10 cellular contexts compared by ENCODE assay signal in genomic region chr7:151313857-151314256, GRCh38. TPM values are rescaled to one million over a fixed set of nuclear protein-coding genes. Genes with fewer than 3 reads are reported as not detected.
DNase-seq lines count a peak whose midpoint lies in the region; ATAC-seq and TF ChIP-seq lines count a peak whose summit lies in the region.
"Had no signal": no experiment of that assay in that cellular context is flagged by ENCODE, and none has a peak within 500 bp of the region (broad histone marks: within the 10 kb centered on the region; RNA-seq: fewer than 3 reads in every experiment).

No MANE protein-coding gene starts in this region.

- H3K27ac ChIP-seq in adrenal gland (peak overlapping the region in 1 of 5 donors; percentile 23), right cardiac atrium (ENCODE audit: low read length) (no peak overlapping the region), stomach (no peak overlapping the region), esophagus squamous epithelium (no peak overlapping the region)
- H3K27ac ChIP-seq: neural progenitor cell had no signal

- peaks cover 1% of the 10 kb centered on the region for H3K36me3 Mint-ChIP-seq in activated CD4-positive, alpha-beta memory T cell treated with anti-CD3 and anti-CD28 coated beads for 36 hours
- H3K36me3 Mint-ChIP-seq in activated CD4-positive, alpha-beta memory T cell treated with anti-CD3 and anti-CD28 coated beads, Interleukin-2, amount 10 ng/mL, durations not matched to agents 7 days and 5 days (ENCODE audit: low read depth) = peaks cover 4% of the 10 kb centered on the region
- H3K36me3 Mint-ChIP-seq: neural progenitor cell had no signal

- H3K4me1 Mint-ChIP-seq in activated CD4-positive, alpha-beta memory T cell treated with anti-CD3 and anti-CD28 coated beads for 36 hours (ENCODE audit: low read depth) = peaks cover 10% of the 10 kb centered on the region
- H3K4me1 Mint-ChIP-seq in activated CD4-positive, alpha-beta memory T cell treated with anti-CD3 and anti-CD28 coated beads, Interleukin-2, amount 10 ng/mL, durations not matched to agents 7 days and 5 days = peaks cover 14% of the 10 kb centered on the region
- H3K4me1 Mint-ChIP-seq: neural progenitor cell had no signal

- H3K27ac Mint-ChIP-seq in activated CD4-positive, alpha-beta memory T cell treated with anti-CD3 and anti-CD28 coated beads for 36 hours = no peak overlapping the region
- no peak overlapping the region for H3K27ac Mint-ChIP-seq in activated CD4-positive, alpha-beta memory T cell treated with anti-CD3 and anti-CD28 coated beads, Interleukin-2, amount 10 ng/mL, durations not matched to agents 7 days and 5 days
- H3K27ac Mint-ChIP-seq: neural progenitor cell; T-helper 2 cell treated with Interferon-gamma antibody and Interleukin-4, amounts not matched to agents 5 μg/mL and 100 μg/mL, for 36 hours had no signal

- no peak for TF ChIP-seq EP300 in stomach (IDR thresholded peaks at IDR 0.05)

- H3K36me3 ChIP-seq in adrenal gland (replicated peaks in 1 of 2) = no peaks in the 10 kb centered on the region
- H3K36me3 ChIP-seq in stomach = no peaks in the 10 kb centered on the region
- no peaks in the 10 kb centered on the region for H3K36me3 ChIP-seq in esophagus squamous epithelium
- H3K36me3 ChIP-seq: neural progenitor cell had no signal

- POLR2A ChIA-PET in activated CD4-positive, alpha-beta memory T cell treated with anti-CD3 and anti-CD28 coated beads for 36 hours (lab: Charles Lee) = no interaction called here
- POLR2A ChIA-PET in activated CD4-positive, alpha-beta memory T cell treated with anti-CD3 and anti-CD28 coated beads, Interleukin-2, amount 10 ng/mL, durations not matched to agents 7 days and 5 days (lab: Charles Lee) = interaction anchor here (2.6 kb wide), 1 partner anchor 135 kb away, joined by 10 read pairs; no protein-coding TSS in a partner anchor

- H3K9me3 Mint-ChIP-seq in activated CD4-positive, alpha-beta memory T cell treated with anti-CD3 and anti-CD28 coated beads for 36 hours = peaks cover 15% of the 10 kb centered on the region
- H3K9me3 Mint-ChIP-seq in activated CD4-positive, alpha-beta memory T cell treated with anti-CD3 and anti-CD28 coated beads, Interleukin-2, amount 10 ng/mL, durations not matched to agents 7 days and 5 days = peaks cover 10% of the 10 kb centered on the region

- H3K4me3 Mint-ChIP-seq in activated CD4-positive, alpha-beta memory T cell treated with anti-CD3 and anti-CD28 coated beads for 36 hours = no peak overlapping the region
- no peak overlapping the region for H3K4me3 Mint-ChIP-seq in activated CD4-positive, alpha-beta memory T cell treated with anti-CD3 and anti-CD28 coated beads, Interleukin-2, amount 10 ng/mL, durations not matched to agents 7 days and 5 days
- H3K4me3 Mint-ChIP-seq: neural progenitor cell; T-helper 2 cell treated with Interferon-gamma antibody and Interleukin-4, amounts not matched to agents 5 μg/mL and 100 μg/mL, for 36 hours had no signal

- H3K9me3 ChIP-seq in adrenal gland (replicated peaks in 1 of 3) (no peaks in the 10 kb centered on the region), right cardiac atrium (ENCODE audit: control insufficient read depth, low read length) (no peaks in the 10 kb centered on the region), stomach (peaks cover 0 to 8% (median 5%) of the 10 kb centered on the region in 4 donors), esophagus squamous epithelium (peaks cover 0 to 6% (median 5%) of the 10 kb centered on the region in 3 donors)

- intact Hi-C loops in activated CD4-positive, alpha-beta memory T cell treated with anti-CD3 and anti-CD28 coated beads for 36 hours (cut with micrococcal nuclease) = loop anchor here (10.0 kb wide), 1 partner anchor 441 kb away; no protein-coding TSS in a partner anchor
- intact Hi-C loops in adrenal gland (cut with DNase I) = loop anchor here (2.0 to 5.0 kb wide), 2 partner anchors 37 to 38 kb away; no protein-coding TSS in a partner anchor
- intact Hi-C loops in right cardiac atrium (cut with DNase I) = loop anchor here in 2 of 4 donors (2.0 kb wide), 1 partner anchor 37 kb away; no protein-coding TSS in a partner anchor
- intact Hi-C loops in stomach (cut with DNase I; ENCODE audit: low total_unique reads) = loop anchor here (5.0 kb wide), 1 partner anchor 33 kb away; no protein-coding TSS in a partner anchor
- intact Hi-C loops in esophagus squamous epithelium (cut with DNase I) = loop anchor here (5.0 kb wide), 1 partner anchor 33 kb away; no protein-coding TSS in a partner anchor

- TF ChIP-seq CTCF in adrenal gland (IDR thresholded peaks at IDR 0.05) (no peak), stomach (IDR thresholded peaks at IDR 0.05) (no peak), esophagus squamous epithelium (IDR thresholded peaks at IDR 0.05) (no peak)

- H3K4me3 ChIP-seq in adrenal gland (no peak overlapping the region), right cardiac atrium (ENCODE audit: low read length) (no peak overlapping the region), stomach (no peak overlapping the region), esophagus squamous epithelium (no peak overlapping the region)
- H3K4me3 ChIP-seq: neural progenitor cell had no signal

- no peaks in the 10 kb centered on the region for H3K27me3 ChIP-seq in adrenal gland
- no peaks in the 10 kb centered on the region for H3K27me3 ChIP-seq in right cardiac atrium (ENCODE audit: control insufficient read depth, insufficient read depth)
- H3K27me3 ChIP-seq in stomach = peaks cover 0 to 6% (median 0%) of the 10 kb centered on the region in 3 donors
- H3K27me3 ChIP-seq in esophagus squamous epithelium = no peaks in the 10 kb centered on the region
- H3K27me3 ChIP-seq: neural progenitor cell had no signal

- CTCF ChIA-PET in activated CD4-positive, alpha-beta memory T cell treated with anti-CD3 and anti-CD28 coated beads for 36 hours (lab: Charles Lee) = interaction anchor here (1.6 to 5.3 kb wide), 5 partner anchors 17 to 135 kb away, joined by 4 to 161 read pairs (median 28); partner anchors contain the start of gene NUB1
- CTCF ChIA-PET in activated CD4-positive, alpha-beta memory T cell treated with anti-CD3 and anti-CD28 coated beads, Interleukin-2, amount 10 ng/mL, durations not matched to agents 7 days and 5 days (lab: Charles Lee) = interaction anchor here (2.0 to 6.0 kb wide), 3 partner anchors 39 to 134 kb away, joined by 8 to 143 read pairs (median 64); no protein-coding TSS in a partner anchor

- TF ChIP-seq POLR2A in adrenal gland (IDR thresholded peaks at IDR 0.05) (no peak), stomach (IDR thresholded peaks at IDR 0.05) (no peak), esophagus squamous epithelium (IDR thresholded peaks at IDR 0.05) (no peak)

- peak; percentile 88 to 90 for ATAC-seq in right cardiac atrium

- 27 to 35% (median 31%) methylated on average over 10 of the region's 10 CpGs for WGBS in adrenal gland, 4 donors
- 26% methylated on average over 10 of the region's 10 CpGs for WGBS in right cardiac atrium
- 24 to 45% (median 29%) methylated on average over 8 to 10 of the region's 10 CpGs for WGBS in stomach, 5 donors
- 26 to 32% methylated on average over 10 of the region's 10 CpGs for WGBS in esophagus squamous epithelium, 2 donors

- peak; percentile 49 for DNase-seq in activated CD4-positive, alpha-beta memory T cell treated with anti-CD3 and anti-CD28 coated beads for 36 hours
- DNase-seq in activated CD4-positive, alpha-beta memory T cell treated with anti-CD3 and anti-CD28 coated beads, Interleukin-2, amount 10 ng/mL, durations not matched to agents 7 days and 5 days = no peak
- DNase-seq in adrenal gland (peak; percentile 79 to 88 (median 86)), right cardiac atrium (peak; percentile 71 to 86 (median 85)), stomach (peak; percentile 54), SKM-1 treated with dmso at 0.1 percent for 144 hours (lab: John Stamatoyannopoulos, UW; ENCODE audit: unreplicated experiment) (no peak), esophagus squamous epithelium (lab: John Stamatoyannopoulos, UW) (no peak), foreskin melanocyte (no peak)

- H3K27me3 Mint-ChIP-seq in activated CD4-positive, alpha-beta memory T cell treated with anti-CD3 and anti-CD28 coated beads for 36 hours = no peaks in the 10 kb centered on the region
- no peaks in the 10 kb centered on the region for H3K27me3 Mint-ChIP-seq in activated CD4-positive, alpha-beta memory T cell treated with anti-CD3 and anti-CD28 coated beads, Interleukin-2, amount 10 ng/mL, durations not matched to agents 7 days and 5 days

- H3K4me1 ChIP-seq in adrenal gland (replicated peaks in 1 of 2) (peaks cover 0 to 14% of the 10 kb centered on the region in 2 donors), right cardiac atrium (ENCODE audit: control insufficient read depth, insufficient read depth, low read length) (peaks cover 2% of the 10 kb centered on the region), stomach (peaks cover 0 to 17% (median 11%) of the 10 kb centered on the region in 4 donors), esophagus squamous epithelium (peaks cover 3 to 18% (median 3%) of the 10 kb centered on the region in 3 donors)
- H3K4me1 ChIP-seq: neural progenitor cell had no signal

RNA-seq across cellular contexts. Expression of gene NUB1, which starts 27.8 kb away (rescaled TPM):
- 10 to 100 TPM; 48.0 to 48.6 TPM for total RNA-seq in activated CD4-positive, alpha-beta memory T cell treated with anti-CD3 and anti-CD28 coated beads for 36 hours
- total RNA-seq in activated CD4-positive, alpha-beta memory T cell treated with anti-CD3 and anti-CD28 coated beads, Interleukin-2, amount 10 ng/mL, durations not matched to agents 7 days and 5 days = 10 to 100 TPM; 62.1 to 67.3 TPM
- total RNA-seq in adrenal gland (10 to 100 TPM; 33.3 to 68.7 (median 48.6) TPM), right cardiac atrium (10 to 100 TPM; 33.3 to 42.4 (median 38.6) TPM), stomach (100 to 1,000 TPM in 1 of 5 donors, 10 to 100 TPM in 4; 16.3 to 121 (median 40.0) TPM), esophagus squamous epithelium (10 to 100 TPM; 16.8 to 46.7 (median 26.1) TPM)
- polyA plus RNA-seq in adrenal gland (100 to 1,000 TPM in 1 of 3 donors, 10 to 100 TPM in 2; 22.5 to 127 (median 38.0) TPM), right cardiac atrium (24.1 TPM), stomach (10 to 100 TPM; 22.2 to 31.6 (median 26.5) TPM)

Comparison
In these comparisons a context has a peak if more than half of its experiments do, and no peak if none do; other contexts are left out.
1. DNase-seq: peak in activated CD4-positive, alpha-beta memory T cell treated with anti-CD3 and anti-CD28 coated beads for 36 hours (single experiment), adrenal gland (7 of 7), right cardiac atrium (3 of 3) and stomach (single experiment); none in activated CD4-positive, alpha-beta memory T cell treated with anti-CD3 and anti-CD28 coated beads, Interleukin-2, amount 10 ng/mL, durations not matched to agents 7 days and 5 days (single experiment), SKM-1 treated with dmso at 0.1 percent for 144 hours (single experiment), esophagus squamous epithelium (single experiment) and foreskin melanocyte (single experiment).